Comparison of ENCODE assay signal across 19 cellular contexts in the genomic region with DNA sequence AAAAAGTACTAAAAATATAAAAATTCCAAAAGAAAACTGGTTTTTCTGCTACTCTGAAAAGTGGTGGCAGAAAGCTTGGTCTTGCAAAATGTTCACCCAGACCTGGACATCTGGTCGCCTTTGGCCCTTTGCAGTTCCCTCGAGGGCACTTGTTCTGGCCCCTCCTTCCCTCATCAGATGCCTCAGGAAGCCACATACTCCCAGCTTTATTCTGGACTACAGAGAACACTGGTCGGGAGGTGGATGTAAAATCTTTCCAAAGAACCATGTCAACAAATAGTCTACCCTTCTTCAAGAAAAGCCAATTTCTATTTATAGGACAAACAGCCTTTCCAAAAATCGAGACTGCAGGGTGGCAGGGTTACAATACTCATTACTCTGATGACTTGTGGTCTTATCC.
DNase-seq lines count a peak whose midpoint lies in the region; TF ChIP-seq lines count a peak whose summit lies in the region.
"Had no signal": no experiment of that assay in that cellular context is flagged by ENCODE, and none has a peak within 500 bp of the region (broad histone marks: within the 10 kb centered on the region; RNA-seq: fewer than 3 reads in every experiment).

No MANE protein-coding gene starts in this region.

- no peak overlapping the region for H3K14ac ChIP-seq in mesenchymal stem cell (ENCODE audit: low read length in 2 of 2)

- TF ChIP-seq CTCF in smooth muscle cell (IDR thresholded peaks at IDR 0.05; ENCODE audit: borderline replicate concordance, insufficient read depth, poor library complexity, severe bottlenecking) (no peak), mesothelial cell of epicardium (IDR thresholded peaks at IDR 0.05; ENCODE audit: unreplicated experiment) (no peak)

- no peaks in the 10 kb centered on the region for H3K27me3 Mint-ChIP-seq in mesothelial cell of epicardium (ENCODE audit: low read depth)

- H2AK5ac ChIP-seq in mesenchymal stem cell (ENCODE audit: low read length, severe bottlenecking): no peak overlapping the region

- no peaks in the 10 kb centered on the region for H3K79me2 ChIP-seq in smooth muscle cell (ENCODE audit: low read depth)

- H2AFZ ChIP-seq in mesenchymal stem cell (ENCODE audit: low read depth, low read length) (no peak overlapping the region), smooth muscle cell (ENCODE audit: low read depth) (no peak overlapping the region)

- no peaks in the 10 kb centered on the region for H4K20me1 ChIP-seq in smooth muscle cell (ENCODE audit: low read depth)

- no peak overlapping the region for H3K27ac Mint-ChIP-seq in mesothelial cell of epicardium

- H3K4me2 ChIP-seq in mesenchymal stem cell (ENCODE audit: low read length, poor library complexity, severe bottlenecking) (no peak overlapping the region), smooth muscle cell (peak overlapping the region; percentile 21)

- peaks cover 10% of the 10 kb centered on the region for H3F3A ChIP-seq in smooth muscle cell (ENCODE audit: low read depth)

- H2BK12ac ChIP-seq in mesenchymal stem cell (ENCODE audit: low read length in 2 of 2): no peak overlapping the region

- H2BK5ac ChIP-seq in mesenchymal stem cell (ENCODE audit: low read depth, low read length, poor library complexity, severe bottlenecking): no peak overlapping the region

- no peaks in the 10 kb centered on the region for H3K79me1 ChIP-seq in mesenchymal stem cell (replicated peaks; ENCODE audit: low read length, poor library complexity, severe bottlenecking)

- H3K23ac ChIP-seq in mesenchymal stem cell (ENCODE audit: low read length in 2 of 2): no peak overlapping the region

- no peak overlapping the region for H2BK120ac ChIP-seq in mesenchymal stem cell (ENCODE audit: low read depth, low read length)

- H4K91ac ChIP-seq in mesenchymal stem cell (ENCODE audit: low read length): no peak overlapping the region

- no peak overlapping the region for H3K4me3 Mint-ChIP-seq in mesothelial cell of epicardium

- peaks cover 11% of the 10 kb centered on the region for H3K9me3 Mint-ChIP-seq in mesothelial cell of epicardium

- WGBS in mesenchymal stem cell: 76% methylated on average over 4 of the region's 4 CpGs
- 57% methylated on average over 4 of the region's 4 CpGs for WGBS in smooth muscle cell (ENCODE audit: low lambda C conversion rate)

- H3K9ac ChIP-seq in mesenchymal stem cell (ENCODE audit: low read length): peak overlapping the region; percentile 48
- H3K9ac ChIP-seq in smooth muscle cell (ENCODE audit: low read depth): no peak overlapping the region

- H3K4ac ChIP-seq in mesenchymal stem cell (ENCODE audit: low read depth in 1 of 2, low read length in 2 of 2): no peak overlapping the region

- no peaks in the 10 kb centered on the region for H3K27me3 ChIP-seq in mesenchymal stem cell (ENCODE audit: control insufficient read depth in 1 of 2, insufficient read depth in 1 of 2, low read length in 2 of 2)
- no peaks in the 10 kb centered on the region for H3K27me3 ChIP-seq in smooth muscle cell (ENCODE audit: low read depth)

- H4K8ac ChIP-seq in mesenchymal stem cell (ENCODE audit: low read length): no peak overlapping the region

- DNase-seq in EL (peak; percentile 26), M059J (ENCODE audit: low read depth) (peak; percentile 67), mesenchymal stem cell (no peak), smooth muscle cell (lab: John Stamatoyannopoulos, UW; ENCODE audit: unreplicated experiment) (no peak), mesothelial cell of epicardium (ENCODE audit: low spot score in 2 of 2, unreplicated experiment in 2 of 2) (no peak), NCI-H1930 (lab: John Stamatoyannopoulos, UW) (no peak), COLO668 (lab: John Stamatoyannopoulos, UW; ENCODE audit: unreplicated experiment) (no peak)
- DNase-seq: DMS79 treated with DMSO at 0.1 percent for 48 hours, GDM1, Kasumi-1, NCI-H1092 treated with DMSO at 0.1 percent for 48 hours, NCI-H146, NCI-H2081, NCI-H446 treated with DMSO at 0.1 percent for 48 hours, NCI-H69, SHP77 had no signal

- H3K27ac ChIP-seq in mesenchymal stem cell (ENCODE audit: low read length, poor library complexity, severe bottlenecking) (no peak overlapping the region), smooth muscle cell (ENCODE audit: low read depth) (peak overlapping the region; percentile 54)
- H3K27ac ChIP-seq: C4-2B, SK-N-MC had no signal

- H3K4me1 ChIP-seq in mesenchymal stem cell (ENCODE audit: control insufficient read depth, insufficient read depth, low read depth, low read length) (no peaks in the 10 kb centered on the region), smooth muscle cell (ENCODE audit: low read depth) (peaks cover 10% of the 10 kb centered on the region)

- H3K4me3 ChIP-seq in mesenchymal stem cell (ENCODE audit: insufficient read depth in 1 of 2, low read depth in 1 of 2, low read length in 2 of 2): no peak overlapping the region
- H3K4me3 ChIP-seq in smooth muscle cell: no peak overlapping the region
- H3K4me3 ChIP-seq: GM12878, SK-N-MC had no signal

- H3K36me3 ChIP-seq in mesenchymal stem cell (ENCODE audit: control insufficient read depth in 1 of 2, insufficient read depth in 2 of 2, low read depth in 1 of 2, low read length in 2 of 2) (no peaks in the 10 kb centered on the region), smooth muscle cell (ENCODE audit: low read depth) (no peaks in the 10 kb centered on the region)

- no peak overlapping the region for H3K18ac ChIP-seq in mesenchymal stem cell (ENCODE audit: low read depth in 1 of 2, low read length in 2 of 2)

- no peaks in the 10 kb centered on the region for H3K36me3 Mint-ChIP-seq in mesothelial cell of epicardium

- H3K9me3 ChIP-seq in mesenchymal stem cell (ENCODE audit: control insufficient read depth, low read length): no peaks in the 10 kb centered on the region
- H3K9me3 ChIP-seq in smooth muscle cell (replicated peaks; ENCODE audit: low read depth): no peaks in the 10 kb centered on the region

- H2BK15ac ChIP-seq in mesenchymal stem cell (ENCODE audit: low read depth, poor library complexity, severe bottlenecking): no peak overlapping the region

- peaks cover 24% of the 10 kb centered on the region for H3K4me1 Mint-ChIP-seq in mesothelial cell of epicardium

Comparison
In these comparisons a context has a peak if more than half of its experiments do, and no peak if none do; other contexts are left out.
1. DNase-seq: peak in EL (single experiment) and M059J (single experiment); none in mesenchymal stem cell (single experiment), smooth muscle cell (single experiment), mesothelial cell of epicardium (0 of 2), NCI-H1930 (0 of 2) and COLO668 (single experiment).